Comparison of ENCODE assay signal across 13 cellular contexts in the genomic region with DNA sequence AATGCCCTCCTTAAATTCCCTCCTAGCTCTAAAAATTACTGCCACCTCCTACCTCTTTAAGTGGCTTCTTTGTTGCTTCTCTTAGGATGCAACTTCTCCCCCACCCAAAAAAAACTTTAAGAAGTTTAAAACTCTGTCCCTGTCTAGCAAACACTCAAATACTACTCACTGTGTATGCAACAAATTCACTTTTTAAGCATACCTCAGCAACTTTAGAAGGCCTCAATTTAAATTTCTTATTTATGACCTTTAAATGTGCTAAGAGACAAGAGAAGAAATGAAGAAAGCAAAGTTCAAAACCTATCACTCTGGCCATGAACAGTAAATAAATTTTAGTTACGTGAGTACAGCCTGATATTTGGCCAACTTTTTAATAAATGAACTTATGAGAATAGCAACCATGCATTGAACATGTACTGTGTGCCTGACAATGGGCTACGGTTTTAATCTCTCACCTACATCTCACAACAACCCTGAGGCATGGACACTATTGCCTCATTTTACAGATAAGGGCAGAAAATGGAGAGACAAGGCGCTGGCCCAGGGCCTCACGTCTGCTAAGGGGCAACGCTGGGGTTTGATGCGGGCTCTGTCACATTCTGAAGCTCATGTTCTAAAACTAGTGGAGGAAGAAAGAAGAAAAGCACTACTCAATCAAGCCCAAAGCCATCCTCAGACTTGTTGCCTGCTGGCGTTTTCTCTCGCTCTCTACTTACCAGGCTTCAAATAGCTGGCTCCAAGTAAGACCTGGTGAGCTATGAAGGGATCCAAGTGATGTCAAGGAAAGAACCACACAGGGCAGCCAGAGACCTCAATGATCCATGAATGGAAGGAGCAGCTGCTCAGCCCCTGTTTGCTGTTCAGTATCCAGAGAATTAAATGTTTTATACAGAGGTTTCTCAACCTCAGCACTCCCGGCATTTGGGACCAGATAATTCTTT.
"Had no signal": no experiment of that assay in that cellular context is flagged by ENCODE, and none has a peak within 500 bp of the region (broad histone marks: within the 10 kb centered on the region; RNA-seq: fewer than 3 reads in every experiment).

No MANE protein-coding gene starts in this region.

- H3K4me3 Mint-ChIP-seq: activated CD4-positive, alpha-beta memory T cell treated with anti-CD3 and anti-CD28 coated beads for 36 hours; neural progenitor cell had no signal

- H3K36me3 Mint-ChIP-seq: activated CD4-positive, alpha-beta memory T cell treated with anti-CD3 and anti-CD28 coated beads for 36 hours; activated naive CD4-positive, alpha-beta T cell treated with anti-CD3 and anti-CD28 coated beads, Interleukin-2, amount 50 U/mL, for 24 hours; naive B cell; neural progenitor cell had no signal

- H3K27me3 Mint-ChIP-seq: activated naive CD4-positive, alpha-beta T cell treated with anti-CD3 and anti-CD28 coated beads, Interleukin-2, amount 50 U/mL, for 24 hours had no signal

- H3K27ac Mint-ChIP-seq: activated CD4-positive, alpha-beta memory T cell treated with anti-CD3 and anti-CD28 coated beads for 36 hours; activated naive CD4-positive, alpha-beta T cell treated with anti-CD3 and anti-CD28 coated beads, Interleukin-2, amount 50 U/mL, for 24 hours; neural progenitor cell had no signal

- DNase-seq: activated effector memory CD4-positive, alpha-beta T cell treated with anti-CD3 and anti-CD28 coated beads, Interleukin-2, amount 50 U/mL, for 16 hours; amniotic stem cell; dorsolateral prefrontal cortex; mammary epithelial cell; pancreas; sigmoid colon; stimulated activated CD4-positive, alpha-beta T cell treated with anti-CD3 and anti-CD28 coated beads, Interleukin-1b, Interleukin-23, amount 100 ng/mL, for 48 hours had no signal

- H3K4me3 ChIP-seq: dorsolateral prefrontal cortex, neural progenitor cell, pancreas, sigmoid colon, thoracic aorta had no signal

- H3K9me3 Mint-ChIP-seq: activated CD4-positive, alpha-beta memory T cell treated with anti-CD3 and anti-CD28 coated beads for 36 hours; activated naive CD4-positive, alpha-beta T cell treated with anti-CD3 and anti-CD28 coated beads, Interleukin-2, amount 50 U/mL, for 24 hours; activated T-cell treated with anti-CD3 and anti-CD28 coated beads, Interleukin-2, amount 50 U/mL, for 4 hours; neural progenitor cell had no signal

- H3K4me1 Mint-ChIP-seq: neural progenitor cell had no signal

- ATAC-seq: pancreas had no signal
